In genomic region chr9:131239307-131239975, GRCh38 we compare ENCODE assay signal across 14 cellular contexts. TPM values are rescaled to one million over a fixed set of nuclear protein-coding genes. Genes with fewer than 3 reads are reported as not detected.
A peak's percentile ranks its signal among the peaks of the same experiment; 100 is the strongest.
DNase-seq lines count a peak whose midpoint lies in the region; ATAC-seq, FAIRE-seq and TF ChIP-seq lines count a peak whose summit lies in the region.
"Had no signal": no experiment of that assay in that cellular context is flagged by ENCODE, and none has a peak within 500 bp of the region (broad histone marks: within the 10 kb centered on the region; RNA-seq: fewer than 3 reads in every experiment).

No MANE protein-coding gene starts in this region.

- ATAC-seq in A549 (peak; percentile 19 to 25; a peak in 3 of 6 replicates), GM18870 (IDR thresholded peaks at IDR 0.05; ENCODE audit: unreplicated experiment) (no peak)
- no peak for ATAC-seq in CD4-positive, alpha-beta T cell (ENCODE audit: poor library complexity)
- no peak for ATAC-seq in activated naive CD4-positive, alpha-beta T cell treated with anti-CD3 and anti-CD28 coated beads, Interleukin-2, amount 50 U/mL, for 72 hours

- TF ChIP-seq CTCF in A549 (IDR thresholded peaks at IDR 0.05) (no peak), WERI-Rb-1 (IDR thresholded peaks at IDR 0.05; ENCODE audit: low read depth, low read length) (no peak)
- TF ChIP-seq CTCF in CD4-positive, alpha-beta T cell (IDR thresholded peaks at IDR 0.05), result no peak

- H3K27me3 Mint-ChIP-seq in CD4-positive, alpha-beta T cell, result no peaks in the 10 kb centered on the region

- H4K5ac ChIP-seq in mesendoderm (ENCODE audit: low read length), result no peak overlapping the region

- no peak overlapping the region for H3K4ac ChIP-seq in mesendoderm (ENCODE audit: low read depth, low read length)

- no peak for FAIRE-seq in A549 (lab: Jason Lieb, UNC)

- H2BK120ac ChIP-seq in mesendoderm (ENCODE audit: low read depth, low read length), result no peak overlapping the region

- TF ChIP-seq EP300 in A549 (IDR thresholded peaks at IDR 0.05), result no peak

- H3K56ac ChIP-seq in mesendoderm (ENCODE audit: low read length), result peak overlapping the region; percentile 67

- no peak overlapping the region for H3K18ac ChIP-seq in mesendoderm (ENCODE audit: low read length)

- H2BK5ac ChIP-seq in mesendoderm (ENCODE audit: low read length), result no peak overlapping the region

- no peak for TF ChIP-seq POLR2A in A549 (IDR thresholded peaks at IDR 0.05; ENCODE audit: low read length)

- H3K27ac Mint-ChIP-seq in CD4-positive, alpha-beta T cell, result peak overlapping the region; percentile 95
- H3K27ac Mint-ChIP-seq in activated naive CD4-positive, alpha-beta T cell treated with anti-CD3 and anti-CD28 coated beads, Interleukin-2, amount 50 U/mL, for 72 hours, result peak overlapping the region; percentile 46 to 70

- POLR2A ChIA-PET in A549 (lab: Yijun Ruan, JAX), result no interaction called here
- POLR2A ChIA-PET in CD4-positive, alpha-beta T cell (lab: Charles Lee), result interaction anchor here (1.8 to 10.1 kb wide), 3 partner anchors 15 to 114 kb away, joined by 7 to 132 read pairs (median 130); partner anchors contain the start of genes FAM78A and NUP214

- no peak overlapping the region for H3K4me3 ChIP-seq in A549
- H3K4me3 ChIP-seq in mesendoderm (ENCODE audit: low read length), result no peak overlapping the region
- H3K4me3 ChIP-seq in WERI-Rb-1 (ENCODE audit: low read depth, low read length), result no peak overlapping the region

- no peak overlapping the region for H3K4me2 ChIP-seq in A549
- H3K4me2 ChIP-seq in mesendoderm (ENCODE audit: low read length), result no peak overlapping the region

- H4K8ac ChIP-seq in mesendoderm (ENCODE audit: low read depth, low read length), result no peak overlapping the region

- H3K4me1 Mint-ChIP-seq in CD4-positive, alpha-beta T cell (ENCODE audit: low read depth), result peaks cover 39% of the 10 kb centered on the region

- CTCF ChIA-PET in A549 (lab: Yijun Ruan, JAX), result interaction anchor here (0.5 kb wide), 1 partner anchor 38 kb away, joined by 3 read pairs; no protein-coding TSS in a partner anchor
- CTCF ChIA-PET in CD4-positive, alpha-beta T cell (lab: Charles Lee), result interaction anchor here (1.5 kb wide), 1 partner anchor 97 kb away, joined by 4 read pairs; no protein-coding TSS in a partner anchor

- H3K4me1 ChIP-seq in A549, result no peaks in the 10 kb centered on the region
- H3K4me1 ChIP-seq in mesendoderm (ENCODE audit: control insufficient read depth, low read depth, low read length), result peaks cover 9% of the 10 kb centered on the region

- H3K79me1 ChIP-seq in mesendoderm (ENCODE audit: low read length), result no peaks in the 10 kb centered on the region

- H3K9ac ChIP-seq in mesendoderm (ENCODE audit: low read length), result no peak overlapping the region
- H3K9ac ChIP-seq: parathyroid adenoma had no signal

- WGBS in A549 (ENCODE audit: missing lambda C conversion rate), result 86% methylated on average over 10 of the region's 18 CpGs
- no CpG with 5 or more reads among the region's 18 CpGs for WGBS in mesendoderm (ENCODE audit: extremely low coverage, insufficient coverage, low lambda C conversion rate)

- no peaks in the 10 kb centered on the region for H3K27me3 ChIP-seq in CD4-positive, alpha-beta T cell (ENCODE audit: control insufficient read depth, insufficient read depth, low read length)
- H3K27me3 ChIP-seq in mesendoderm (ENCODE audit: insufficient read depth, low read length, poor library complexity) (no peaks in the 10 kb centered on the region), WERI-Rb-1 (ENCODE audit: insufficient read depth, low read depth, severe bottlenecking) (no peaks in the 10 kb centered on the region)

- no peak overlapping the region for H2AK5ac ChIP-seq in mesendoderm (ENCODE audit: low read length)

- H3K9me3 Mint-ChIP-seq in CD4-positive, alpha-beta T cell, result peaks cover 3% of the 10 kb centered on the region
- peaks cover 3 to 5% of the 10 kb centered on the region in 2 donors for H3K9me3 Mint-ChIP-seq in activated naive CD4-positive, alpha-beta T cell treated with anti-CD3 and anti-CD28 coated beads, Interleukin-2, amount 50 U/mL, for 72 hours

- H3K9me3 ChIP-seq in A549 (peaks cover 3% of the 10 kb centered on the region; the same call in 1 of the 3 replicates), WERI-Rb-1 (ENCODE audit: severe bottlenecking) (peaks cover 4% of the 10 kb centered on the region)
- H3K9me3 ChIP-seq in CD4-positive, alpha-beta T cell (ENCODE audit: control insufficient read depth, low read length), result no peaks in the 10 kb centered on the region

- H3K36me3 ChIP-seq in mesendoderm (ENCODE audit: control insufficient read depth, insufficient read depth, low read length) (peaks cover 2% of the 10 kb centered on the region), WERI-Rb-1 (peaks cover 17% of the 10 kb centered on the region)

- H3K27ac ChIP-seq in A549 (no peak overlapping the region), mesendoderm (ENCODE audit: low read depth, low read length) (no peak overlapping the region), WERI-Rb-1 (no peak overlapping the region)
- H3K27ac ChIP-seq in CD4-positive, alpha-beta T cell (ENCODE audit: low read depth, low read length), result no peak overlapping the region
- H3K27ac ChIP-seq: parathyroid adenoma had no signal

- peaks cover 12% of the 10 kb centered on the region for H3K36me3 Mint-ChIP-seq in CD4-positive, alpha-beta T cell (ENCODE audit: low read depth)
- peaks cover 0 to 1% of the 10 kb centered on the region in 2 donors for H3K36me3 Mint-ChIP-seq in activated naive CD4-positive, alpha-beta T cell treated with anti-CD3 and anti-CD28 coated beads, Interleukin-2, amount 50 U/mL, for 72 hours

- DNase-seq in A549 (ENCODE audit: low read depth in 1 of 2, low spot score in 1 of 2) (no peak), mesendoderm (no peak), WERI-Rb-1 (no peak), SW480 (ENCODE audit: low spot score) (no peak), Ammon's horn (ENCODE audit: low spot score) (no peak)
- DNase-seq in CD4-positive, alpha-beta T cell, result no peak
- no peak for DNase-seq in activated naive CD4-positive, alpha-beta T cell treated with anti-CD3 and anti-CD28 coated beads, Interleukin-2, amount 50 U/mL, for 72 hours (ENCODE audit: low spot score in 2 of 2)
- DNase-seq: COR-L47; effector memory CD4-positive, alpha-beta T cell; NCI-H226; stimulated activated CD4-positive, alpha-beta T cell treated with anti-CD3 and anti-CD28 coated beads, Interleukin-4, amount 100 ng/mL, for 1 hour had no signal

- TF ChIP-seq RAD21 in A549 (conservative IDR thresholded peaks at IDR 0.05 in 1 of 2, IDR thresholded peaks at IDR 0.05 in 1 of 2), result no peak

- H3K79me2 ChIP-seq in mesendoderm (ENCODE audit: control insufficient read depth, insufficient read depth, low read length), result no peaks in the 10 kb centered on the region
- H3K79me2 ChIP-seq: parathyroid adenoma had no signal

- no peak overlapping the region for H2BK15ac ChIP-seq in mesendoderm (replicated peaks; ENCODE audit: low read depth)

- peak overlapping the region; percentile 51 for H3K4me3 Mint-ChIP-seq in CD4-positive, alpha-beta T cell

- H3K23ac ChIP-seq in mesendoderm (ENCODE audit: low read length), result no peak overlapping the region

- intact Hi-C loops in CD4-positive, alpha-beta T cell (cut with DNase I, micrococcal nuclease), result loop anchor here (2.0 to 10.0 kb wide), 4 partner anchors 13 to 95 kb away; no protein-coding TSS in a partner anchor

TF ChIP-seq in A549, 52 proteins besides CTCF, POLR2A, EP300 and RAD21 (continues in another document):
- TF ChIP-seq JUNB (IDR thresholded peaks at IDR 0.05) (no peak), BHLHE40 (IDR thresholded peaks at IDR 0.05; ENCODE audit: low read depth, low read length) (no peak), KDM1A (IDR thresholded peaks at IDR 0.05; ENCODE audit: low read depth) (no peak), MAX (IDR thresholded peaks at IDR 0.05) (no peak), EHF (CRISPR knock-in tag; IDR thresholded peaks at IDR 0.05) (no peak), FOSL2 (IDR thresholded peaks at IDR 0.05) (no peak), FOSL2 (CRISPR knock-in tag; IDR thresholded peaks at IDR 0.05) (no peak), NPAS2 (CRISPR knock-in tag; IDR thresholded peaks at IDR 0.05; ENCODE audit: borderline replicate concordance) (no peak)

RNA-seq across cellular contexts. Expression of gene FAM78A, which starts 36.9 kb away (rescaled TPM):
- polyA plus RNA-seq in A549 (2011; rRNA removed), result 0.44 and 0.49 TPM in 2 replicates
- polyA plus RNA-seq in A549 (2012; cell fraction: cytosol; rRNA removed), result 0.52 and 0.69 TPM in 2 replicates
- 0.67 and 1.9 TPM in 2 replicates for polyA plus RNA-seq in A549 (2012; cell fraction: nucleus; rRNA removed)
- 0.33 to 0.65 TPM (median 0.50 TPM) in 3 replicates for polyA plus RNA-seq in A549 (2017; fragmentation: RNase III; extraction: RNeasy Plus Mini Kit Qiagen cat#74134 plus additional on column Dnase treatment)
- polyA minus RNA-seq in A549 (2011; rRNA and poly(A)+ RNA removed), result 0.29 and 0.68 TPM in 2 replicates
- 10 to 100 TPM; 62.4 to 62.7 TPM for total RNA-seq in CD4-positive, alpha-beta T cell
- 10 to 100 TPM; 23.0 to 45.7 TPM for total RNA-seq in activated naive CD4-positive, alpha-beta T cell treated with anti-CD3 and anti-CD28 coated beads, Interleukin-2, amount 50 U/mL, for 72 hours
- 0.32 TPM for polyA plus RNA-seq in mesendoderm (2013, experiment 1 of 2)
- 0.28 TPM for polyA plus RNA-seq in mesendoderm (2013, experiment 2 of 2)

RNA-seq across cellular contexts. Expression of gene PLPP7, which starts 50.1 kb away (rescaled TPM):
- 0.08 TPM in 1 of 2 replicates, not detected in the other for polyA plus RNA-seq in A549 (2011; rRNA removed)
- 0.04 and 0.09 TPM in 2 replicates for polyA plus RNA-seq in A549 (2012; cell fraction: cytosol; rRNA removed)
- 0.05 and 0.06 TPM in 2 replicates for polyA plus RNA-seq in A549 (2012; cell fraction: nucleus; rRNA removed)
- polyA plus RNA-seq in A549 (2017; fragmentation: RNase III; extraction: RNeasy Plus Mini Kit Qiagen cat#74134 plus additional on column Dnase treatment), result not detected in 3 replicates
- polyA minus RNA-seq in A549 (2011; rRNA and poly(A)+ RNA removed), result not detected in 2 replicates
- total RNA-seq in CD4-positive, alpha-beta T cell, result under 1 TPM in 1 of 2 experiments, not detected in 1; 0.22 TPM
- total RNA-seq in activated naive CD4-positive, alpha-beta T cell treated with anti-CD3 and anti-CD28 coated beads, Interleukin-2, amount 50 U/mL, for 72 hours, result under 1 TPM; 0.14 to 0.37 TPM
- 0.56 TPM for polyA plus RNA-seq in mesendoderm (2013, experiment 1 of 2)
- 0.62 TPM for polyA plus RNA-seq in mesendoderm (2013, experiment 2 of 2)
- total RNA-seq: MCF 10A had no signal

Comparison
In these comparisons a context has a peak if more than half of its experiments do, and no peak if none do; other contexts are left out.
1. ATAC-seq: peak in A549 (2 of 2); none in CD4-positive, alpha-beta T cell (single experiment), activated naive CD4-positive, alpha-beta T cell treated with anti-CD3 and anti-CD28 coated beads, Interleukin-2, amount 50 U/mL, for 72 hours (0 of 2) and GM18870 (single experiment).